In genomic region chrX:90780286-90780789, GRCh38 we compare ENCODE assay signal across 8 cellular contexts.
A peak's percentile ranks its signal among the peaks of the same experiment; 100 is the strongest.
DNase-seq lines count a peak whose midpoint lies in the region; FAIRE-seq and TF ChIP-seq lines count a peak whose summit lies in the region.
"Not testable (repeated sequence)": the region's sequence is repeated elsewhere in the genome, so short reads cannot be mapped to it uniquely, and the experiment has no call there.

No MANE protein-coding gene starts in this region.

- not testable (repeated sequence) for H4K20me1 ChIP-seq in H9 (ENCODE audit: control insufficient read depth, insufficient read depth, insufficient read length); H1 (replicated peaks in 1 of 2; ENCODE audit: control insufficient read depth in 1 of 2, insufficient read depth in 2 of 2, low read length in 2 of 2)

- not testable (repeated sequence) for H3K27me3 Mint-ChIP-seq in H9 (ENCODE audit: low read depth)

- H3K18ac ChIP-seq in H9 (ENCODE audit: insufficient read length, low read depth, low read length); H1 (ENCODE audit: extremely low read depth, low read length); trophoblast cell (ENCODE audit: low read length): not testable (repeated sequence)

- POLR2A ChIA-PET in H1 (lab: Charles Lee; ENCODE audit: partially characterized antibody), result not testable (repeated sequence)

- not testable (repeated sequence) for H3K36me3 ChIP-seq in HUES48 (ENCODE audit: control insufficient read depth, insufficient read depth, low read length); HUES64 (ENCODE audit: insufficient read depth, low read length); H1 (ENCODE audit: control insufficient read depth in 2 of 4, insufficient read depth in 4 of 4, low read length in 3 of 4); iPS-18a (ENCODE audit: control insufficient read depth, low read depth, low read length); trophoblast cell (ENCODE audit: control insufficient read depth in 1 of 2, insufficient read depth in 2 of 2, low read length in 2 of 2)

- H2BK5ac ChIP-seq in H9 (ENCODE audit: insufficient read length, low read length); H1 (ENCODE audit: low read depth, low read length); trophoblast cell (ENCODE audit: low read depth, low read length, poor library complexity): not testable (repeated sequence)

- not testable (repeated sequence) for H2BK120ac ChIP-seq in H9 (ENCODE audit: low read depth, low read length, poor library complexity, severe bottlenecking); H1 (replicated peaks; ENCODE audit: low read depth, low read length); trophoblast cell (ENCODE audit: insufficient read depth, low read length, poor library complexity)

- peaks cover 36% of the 10 kb centered on the region in 2 experiments for H3K9me3 Mint-ChIP-seq in H9

- H3K4ac ChIP-seq in H9 (ENCODE audit: low read depth, low read length); H1 (replicated peaks; ENCODE audit: insufficient read length, low read depth, low read length); trophoblast cell (ENCODE audit: low read depth, low read length): not testable (repeated sequence)

- not testable (repeated sequence) for H3K4me1 ChIP-seq in H9 (ENCODE audit: insufficient read depth, low read length); HUES48 (ENCODE audit: control insufficient read depth, insufficient read depth, low read length); HUES64 (ENCODE audit: insufficient read depth, low read length); H1 (replicated peaks in 1 of 4; ENCODE audit: control insufficient read depth in 3 of 4, insufficient read depth in 4 of 4, low read length in 3 of 4); iPS-18a (ENCODE audit: control insufficient read depth, low read depth, low read length); trophoblast cell (ENCODE audit: control insufficient read depth in 1 of 2, insufficient read depth in 2 of 2, low read length in 2 of 2)

- FAIRE-seq in H1 (lab: Jason Lieb, UNC), result peak; percentile 95

- not testable (repeated sequence) for H3K14ac ChIP-seq in H9 (ENCODE audit: insufficient read depth, low read length); H1 (ENCODE audit: insufficient read length); trophoblast cell (ENCODE audit: low read length)

- not testable (repeated sequence) for TF ChIP-seq CTCF in H9 (conservative IDR thresholded peaks at IDR 0.05); H1 (IDR thresholded peaks at IDR 0.05; ENCODE audit: control extremely low read depth in 1 of 3, insufficient read depth in 1 of 3, low read depth in 1 of 3, low read length in 3 of 3)

- H3K9ac ChIP-seq in H9 (ENCODE audit: extremely low read depth, insufficient read length, low read length); HUES48 (ENCODE audit: low read depth, low read length); HUES64 (ENCODE audit: low read depth, low read length); H1 (replicated peaks in 1 of 4; ENCODE audit: extremely low read depth in 1 of 4, low read depth in 3 of 4, low read length in 3 of 4); iPS-18a (ENCODE audit: low read length); trophoblast cell (ENCODE audit: low read length): not testable (repeated sequence)

- TF ChIP-seq POLR2A in H1 (IDR thresholded peaks at IDR 0.05; ENCODE audit: control extremely low read depth in 1 of 2, low read depth in 2 of 2, low read length in 2 of 2), result not testable (repeated sequence)

- DNase-seq in ELF-1 (ENCODE audit: low read depth, low spot score) (peak; percentile 57), iPS-NIHi7 (ENCODE audit: extremely low spot score) (peak; percentile 4), trophoblast cell (peak; percentile 1 to 56)
- DNase-seq in H9; H1 (ENCODE audit: low read depth in 1 of 2, low spot score in 2 of 2): not testable (repeated sequence)

- CTCF ChIA-PET in H1 (lab: Charles Lee; ENCODE audit: partially characterized antibody), result not testable (repeated sequence)

- not testable (repeated sequence) for H3K56ac ChIP-seq in H9 (ENCODE audit: insufficient read length, low read depth, low read length); H1 (replicated peaks; ENCODE audit: insufficient read length, low read depth, low read length)

- peaks cover 11 to 24% of the 10 kb centered on the region in 2 experiments for H3K4me1 Mint-ChIP-seq in H9

- H4K12ac ChIP-seq in trophoblast cell (ENCODE audit: low read depth, low read length), result not testable (repeated sequence)

- H3K4me2 ChIP-seq in H9 (ENCODE audit: insufficient read depth, insufficient read length, low read length); H1 (ENCODE audit: insufficient read depth in 1 of 2, low read depth in 2 of 2, low read length in 2 of 2); trophoblast cell (ENCODE audit: low read length): not testable (repeated sequence)

- not testable (repeated sequence) for H2AK5ac ChIP-seq in H9 (ENCODE audit: insufficient read length, low read length); H1 (ENCODE audit: low read depth, low read length); trophoblast cell (ENCODE audit: low read length)

- H3K27ac ChIP-seq in H9 (ENCODE audit: insufficient read length, low read depth, low read length) (peak overlapping the region; percentile 42), HUES48 (ENCODE audit: low read depth, low read length) (peak overlapping the region; percentile 55), HUES64 (ENCODE audit: low read depth, low read length) (peak overlapping the region; percentile 70; the same call in 1 of the 2 replicates), iPS-18a (ENCODE audit: low read length) (peak overlapping the region; percentile 69)
- H3K27ac ChIP-seq in H1 (ENCODE audit: low read depth, low read length); trophoblast cell (ENCODE audit: low read depth, low read length): not testable (repeated sequence)

- not testable (repeated sequence) for H4K8ac ChIP-seq in H9 (replicated peaks; ENCODE audit: insufficient read length, low read depth, low read length); H1 (ENCODE audit: extremely low read depth, insufficient read depth, low read length); trophoblast cell (ENCODE audit: low read depth, low read length)

- no CpG with 5 or more reads among the region's 1 CpG for WGBS in H9 (ENCODE audit: extremely low coverage, insufficient read length, low lambda C conversion rate)
- 80% methylated on average over 1 of the region's 1 CpG for WGBS in HUES64
- WGBS in H1 (ENCODE audit: extremely low coverage in 1 of 2, insufficient coverage in 1 of 2, insufficient read length in 1 of 2, insufficient replicate concordance in 2 of 2, low coverage in 1 of 2, low lambda C conversion rate in 2 of 2, missing lambda C conversion rate in 1 of 2), 2 experiments, result no CpG with 5 or more reads among the region's 1 CpG
- no CpG with 5 or more reads among the region's 1 CpG for WGBS in trophoblast cell (ENCODE audit: extremely low coverage, insufficient coverage, insufficient read length)

- not testable (repeated sequence) for H3T11ph ChIP-seq in H9 (ENCODE audit: low read length)

- not testable (repeated sequence) for H3K79me2 ChIP-seq in H9 (ENCODE audit: insufficient read depth, low read length); H1 (ENCODE audit: control insufficient read depth in 1 of 2, insufficient read depth in 2 of 2, low read length in 2 of 2); trophoblast cell (ENCODE audit: control insufficient read depth, insufficient read depth, low read length, poor library complexity)

- H3K79me1 ChIP-seq in H9 (ENCODE audit: insufficient read depth, low read depth, low read length, poor library complexity, severe bottlenecking); H1 (ENCODE audit: low read depth, low read length); trophoblast cell (ENCODE audit: low read length): not testable (repeated sequence)

- not testable (repeated sequence) for H3K27me3 ChIP-seq in H9 (ENCODE audit: insufficient read depth, low read length); HUES48 (ENCODE audit: control insufficient read depth, insufficient read depth, low read length); HUES64 (ENCODE audit: insufficient read depth, low read length); H1 (replicated peaks in 1 of 4; ENCODE audit: control insufficient read depth in 3 of 4, extremely low read depth in 1 of 4, insufficient read depth in 3 of 4, low read length in 3 of 4); iPS-18a (ENCODE audit: control insufficient read depth, insufficient read depth, low read length); trophoblast cell (ENCODE audit: insufficient read depth, low read length)

- H2BK20ac ChIP-seq in H9 (ENCODE audit: low read depth, low read length, poor library complexity, severe bottlenecking); H1 (ENCODE audit: low read length): not testable (repeated sequence)

- not testable (repeated sequence) for H3K4me3 ChIP-seq in HUES48 (ENCODE audit: low read depth, low read length); HUES64 (ENCODE audit: low read length); H1 (ENCODE audit: extremely low read depth in 1 of 4, insufficient read depth in 2 of 4, low read depth in 3 of 4, low read length in 4 of 4); trophoblast cell (ENCODE audit: low read depth, low read length)
- peak overlapping the region; percentile 28 for H3K4me3 ChIP-seq in iPS-18a (ENCODE audit: low read length)

- TF ChIP-seq RAD21 in H1 (IDR thresholded peaks at IDR 0.05 in 1 of 2, conservative IDR thresholded peaks at IDR 0.05 in 1 of 2; ENCODE audit: low read depth in 2 of 2, low read length in 2 of 2), result not testable (repeated sequence)

- H3K23ac ChIP-seq in H9 (ENCODE audit: insufficient read length, low read depth, low read length); H1 (ENCODE audit: insufficient read length); trophoblast cell (ENCODE audit: low read length): not testable (repeated sequence)

- not testable (repeated sequence) for H2BK12ac ChIP-seq in H9 (ENCODE audit: insufficient read length, low read depth, low read length); H1 (ENCODE audit: low read depth, low read length); trophoblast cell (ENCODE audit: low read length)

- H3K23me2 ChIP-seq in H9 (ENCODE audit: insufficient read length, low read depth, low read length, poor library complexity, severe bottlenecking); H1 (ENCODE audit: low read depth, low read length): not testable (repeated sequence)

- H4K5ac ChIP-seq in H9 (ENCODE audit: insufficient read length, low read depth, low read length); H1 (ENCODE audit: insufficient read length, low read depth, low read length): not testable (repeated sequence)

- peaks cover 24 to 43% (median 32%) of the 10 kb centered on the region in 3 experiments for H3K36me3 Mint-ChIP-seq in H9 (ENCODE audit: insufficient read depth in 1 of 3, low read depth in 3 of 3)

- H2AFZ ChIP-seq in H9 (ENCODE audit: low read length); H1 (ENCODE audit: low read length); trophoblast cell (ENCODE audit: insufficient read depth, low read length, poor library complexity): not testable (repeated sequence)

- H3K27ac Mint-ChIP-seq in H9, result peak overlapping the region; percentile 95 to 98 (median 97)

- H3K9me3 ChIP-seq in H9 (ENCODE audit: control insufficient read depth, low read depth, low read length); HUES48 (ENCODE audit: control insufficient read depth, insufficient read depth, low read length); HUES64 (ENCODE audit: insufficient read depth, low read depth, low read length); H1 (ENCODE audit: insufficient read depth in 2 of 2, low read depth in 1 of 2, low read length in 1 of 2); iPS-18a (ENCODE audit: control insufficient read depth, low read depth, low read length); trophoblast cell (ENCODE audit: insufficient read depth, low read depth, low read length): not testable (repeated sequence)

- not testable (repeated sequence) for TF ChIP-seq EP300 in H1 (IDR thresholded peaks at IDR 0.05; ENCODE audit: borderline replicate concordance in 1 of 2, low read depth in 2 of 2, low read length in 2 of 2)

- not testable (repeated sequence) for H2BK15ac ChIP-seq in H9 (ENCODE audit: low read depth, low read length); H1 (ENCODE audit: low read length)

- peak overlapping the region in 1 of 2 experiments; percentile 33; a peak in 1 of 5 replicates for H3K4me3 Mint-ChIP-seq in H9

- not testable (repeated sequence) for H4K91ac ChIP-seq in H9 (ENCODE audit: insufficient read length, low read depth, low read length); H1 (replicated peaks; ENCODE audit: insufficient read length, low read length); trophoblast cell (ENCODE audit: low read depth, low read length)
